ENCODE assay signal across 16 cellular contexts in genomic region chr10:96606216-96606615, GRCh38. TPM values are rescaled to one million over a fixed set of nuclear protein-coding genes. Genes with fewer than 3 reads are reported as not detected.
DNase-seq lines count a peak whose midpoint lies in the region; ATAC-seq and TF ChIP-seq lines count a peak whose summit lies in the region.
"Had no signal": no experiment of that assay in that cellular context is flagged by ENCODE, and none has a peak within 500 bp of the region (broad histone marks: within the 10 kb centered on the region; RNA-seq: fewer than 3 reads in every experiment).

No MANE protein-coding gene starts in this region.

- no peaks in the 10 kb centered on the region for H3K27me3 ChIP-seq in trophoblast cell (ENCODE audit: insufficient read depth, low read length)

- no peak overlapping the region for H3K23ac ChIP-seq in trophoblast cell (ENCODE audit: low read length)

- H3K9ac ChIP-seq in trophoblast cell (ENCODE audit: low read length), result no peak overlapping the region

- H3K14ac ChIP-seq in trophoblast cell (ENCODE audit: low read length), result no peak overlapping the region

- H2AFZ ChIP-seq in trophoblast cell (ENCODE audit: insufficient read depth, low read length, poor library complexity), result no peak overlapping the region

- no peak overlapping the region for H2BK120ac ChIP-seq in trophoblast cell (ENCODE audit: insufficient read depth, low read length, poor library complexity)

- H3K4me1 ChIP-seq in trophoblast cell (ENCODE audit: control insufficient read depth in 1 of 2, insufficient read depth in 2 of 2, low read length in 2 of 2), result peaks cover 4 to 6% of the 10 kb centered on the region in 2 experiments
- H3K4me1 ChIP-seq: suprapubic skin had no signal

- H3K27ac ChIP-seq in trophoblast cell (ENCODE audit: low read depth, low read length), result no peak overlapping the region
- no peak overlapping the region for H3K27ac ChIP-seq in substantia nigra (ENCODE audit: low read depth, low read length, poor library complexity, severe bottlenecking)
- H3K27ac ChIP-seq: SK-N-MC, suprapubic skin had no signal

- no peak for TF ChIP-seq CTCF in astrocyte of the spinal cord (IDR thresholded peaks at IDR 0.05; ENCODE audit: low read depth, low read length)

- no peak overlapping the region for H3K4me3 ChIP-seq in astrocyte of the spinal cord (ENCODE audit: low read depth, low read length)
- no peak overlapping the region for H3K4me3 ChIP-seq in trophoblast cell (ENCODE audit: low read depth, low read length)
- H3K4me3 ChIP-seq: GM12878, SK-N-MC, suprapubic skin had no signal

- in situ Hi-C loops in astrocyte of the spinal cord (cut with HindIII; ENCODE audit: low sequenced_read_pairs), result no loop called here

- no peaks in the 10 kb centered on the region for H3K9me3 ChIP-seq in trophoblast cell (ENCODE audit: insufficient read depth, low read depth, low read length)
- H3K9me3 ChIP-seq: suprapubic skin had no signal

- H3K79me1 ChIP-seq in trophoblast cell (ENCODE audit: low read length), result no peaks in the 10 kb centered on the region

- DNase-seq in Daoy (ENCODE audit: low read depth), result peak; percentile 60
- DNase-seq in LHCN-M2 (ENCODE audit: low read depth), result peak; percentile 83
- peak; percentile 14 for DNase-seq in astrocyte of the spinal cord (ENCODE audit: low read depth, low spot score)
- DNase-seq in trophoblast cell, result peak; percentile 56 to 80
- DNase-seq in CD1c-positive myeloid dendritic cell (ENCODE audit: extremely low spot score), result no peak
- no peak for DNase-seq in substantia nigra (lab: John Stamatoyannopoulos, UW)
- DNase-seq: activated CD8-positive, alpha-beta memory T cell treated with anti-CD3 and anti-CD28 coated beads for 24 hours; mammary epithelial cell; NCI-H2227 treated with DMSO at 0.1 percent for 48 hours; occipital lobe; stimulated activated CD4-positive, alpha-beta T cell treated with anti-CD3 and anti-CD28 coated beads, Interleukin-12 subunit alpha, Interleukin-12 subunit beta, amount 100 ng/mL, for 4 hours had no signal

- no peak overlapping the region for H2BK5ac ChIP-seq in trophoblast cell (ENCODE audit: low read depth, low read length, poor library complexity)

- no CpG with 5 or more reads among the region's 4 CpGs for WGBS in trophoblast cell (ENCODE audit: extremely low coverage, insufficient coverage, insufficient read length)

- ATAC-seq in HG03139 (IDR thresholded peaks at IDR 0.05; ENCODE audit: unreplicated experiment), result no peak
- ATAC-seq in HG02678 (IDR thresholded peaks at IDR 0.05; ENCODE audit: unreplicated experiment), result no peak
- ATAC-seq: GM12878 had no signal

- H4K91ac ChIP-seq in trophoblast cell (ENCODE audit: low read depth, low read length), result no peak overlapping the region

- no peak overlapping the region for H4K12ac ChIP-seq in trophoblast cell (ENCODE audit: low read depth, low read length)

- no peak overlapping the region for H2AK5ac ChIP-seq in trophoblast cell (ENCODE audit: low read length)

- no peak overlapping the region for H3K4ac ChIP-seq in trophoblast cell (ENCODE audit: low read depth, low read length)

- H3K79me2 ChIP-seq in trophoblast cell (ENCODE audit: control insufficient read depth, insufficient read depth, low read length, poor library complexity), result no peaks in the 10 kb centered on the region

- no peak overlapping the region for H3K18ac ChIP-seq in trophoblast cell (ENCODE audit: low read length)

- no peaks in the 10 kb centered on the region for H3K36me3 ChIP-seq in trophoblast cell (ENCODE audit: control insufficient read depth in 1 of 2, insufficient read depth in 2 of 2, low read length in 2 of 2)
- H3K36me3 ChIP-seq: suprapubic skin had no signal

- no peak overlapping the region for H2BK12ac ChIP-seq in trophoblast cell (ENCODE audit: low read length)

- no peak overlapping the region for H3K4me2 ChIP-seq in trophoblast cell (ENCODE audit: low read length)

- H4K8ac ChIP-seq in trophoblast cell (ENCODE audit: low read depth, low read length), result no peak overlapping the region

RNA-seq across cellular contexts. Expression of gene TM9SF3, which starts 19.4 kb away (rescaled TPM):
- total RNA-seq in Daoy (2014; rRNA removed; shearing (Covaris generic)), result 74.1 and 107 TPM in 2 replicates
- total RNA-seq in LHCN-M2 (2014; rRNA removed), result 89.2 and 117 TPM in 2 replicates
- polyA plus RNA-seq in LHCN-M2 (2012), result 42.7 TPM
- 90.7 and 96.7 TPM in 2 replicates for polyA plus RNA-seq in trophoblast cell (2013)

Comparison
In these comparisons a context has a peak if more than half of its experiments do, and no peak if none do; other contexts are left out.
1. DNase-seq: peak in Daoy (single experiment), LHCN-M2 (single experiment), astrocyte of the spinal cord (single experiment) and trophoblast cell (2 of 2); none in CD1c-positive myeloid dendritic cell (single experiment) and substantia nigra (0 of 49).